Comparison of ENCODE assay signal across 23 cellular contexts in genomic region chr3:66149269-66149668, GRCh38.
"Had no signal": no experiment of that assay in that cellular context is flagged by ENCODE, and none has a peak within 500 bp of the region (broad histone marks: within the 10 kb centered on the region; RNA-seq: fewer than 3 reads in every experiment).

No MANE protein-coding gene starts in this region.

- H3K4me1 Mint-ChIP-seq: activated CD4-positive, alpha-beta T cell treated with anti-CD3 and anti-CD28 coated beads, Interleukin-2, amount 10 ng/mL, durations not matched to agents 7 days and 5 days; activated CD8-positive, alpha-beta memory T cell treated with anti-CD3 and anti-CD28 coated beads, Interleukin-2, amount 10 ng/mL, durations not matched to agents 7 days and 5 days; activated naive CD8-positive, alpha-beta T cell treated with anti-CD3 and anti-CD28 coated beads, Interleukin-2, amount 50 U/mL, for 24 hours; natural killer cell had no signal

- H3K4me3 Mint-ChIP-seq: activated CD4-positive, alpha-beta T cell treated with anti-CD3 and anti-CD28 coated beads, Interleukin-2, amount 10 ng/mL, durations not matched to agents 7 days and 5 days; activated CD8-positive, alpha-beta memory T cell treated with anti-CD3 and anti-CD28 coated beads, Interleukin-2, amount 10 ng/mL, durations not matched to agents 7 days and 5 days; activated CD8-positive, alpha-beta T cell treated with anti-CD3 and anti-CD28 coated beads for 36 hours; activated naive CD8-positive, alpha-beta T cell treated with anti-CD3 and anti-CD28 coated beads, Interleukin-2, amount 50 U/mL, for 24 hours; activated T-helper 1 cell treated with anti-CD3 and anti-CD28 coated beads, Interleukin-12 subunit alpha, Interleukin-12 subunit beta, Interleukin-2, Interleukin-4 antibody, amounts not matched to agents 30 ng/mL and 10 ng/mL and 1 ng/mL, durations not matched to agents 14 hours and 24 hours and 36 hours; brain; natural killer cell had no signal

- H3K9me3 Mint-ChIP-seq: activated CD4-positive, alpha-beta T cell treated with anti-CD3 and anti-CD28 coated beads, Interleukin-2, amount 10 ng/mL, durations not matched to agents 7 days and 5 days; activated CD8-positive, alpha-beta T cell treated with anti-CD3 and anti-CD28 coated beads for 36 hours; activated naive CD8-positive, alpha-beta T cell treated with anti-CD3 and anti-CD28 coated beads, Interleukin-2, amount 50 U/mL, for 24 hours; activated T-helper 1 cell treated with anti-CD3 and anti-CD28 coated beads, Interleukin-12 subunit alpha, Interleukin-12 subunit beta, Interleukin-2, Interleukin-4 antibody, amounts not matched to agents 30 ng/mL and 10 ng/mL and 1 ng/mL, durations not matched to agents 14 hours and 24 hours and 36 hours; brain; natural killer cell had no signal

- H3K27ac Mint-ChIP-seq: activated CD4-positive, alpha-beta T cell treated with anti-CD3 and anti-CD28 coated beads, Interleukin-2, amount 10 ng/mL, durations not matched to agents 7 days and 5 days; activated CD8-positive, alpha-beta memory T cell treated with anti-CD3 and anti-CD28 coated beads, Interleukin-2, amount 10 ng/mL, durations not matched to agents 7 days and 5 days; activated CD8-positive, alpha-beta T cell treated with anti-CD3 and anti-CD28 coated beads for 36 hours; activated naive CD8-positive, alpha-beta T cell treated with anti-CD3 and anti-CD28 coated beads, Interleukin-2, amount 50 U/mL, for 24 hours; activated T-helper 1 cell treated with anti-CD3 and anti-CD28 coated beads, Interleukin-12 subunit alpha, Interleukin-12 subunit beta, Interleukin-2, Interleukin-4 antibody, amounts not matched to agents 30 ng/mL and 10 ng/mL and 1 ng/mL, durations not matched to agents 14 hours and 24 hours and 36 hours; brain; natural killer cell had no signal

- H3K36me3 Mint-ChIP-seq: activated CD8-positive, alpha-beta memory T cell treated with anti-CD3 and anti-CD28 coated beads, Interleukin-2, amount 10 ng/mL, durations not matched to agents 7 days and 5 days; brain; natural killer cell had no signal

- DNase-seq: activated CD4-positive, alpha-beta T cell treated with anti-CD3 and anti-CD28 coated beads, Interleukin-2, amount 10 ng/mL, durations not matched to agents 7 days and 5 days; activated CD4-positive, CD25-positive, alpha-beta regulatory T cell treated with anti-CD3 and anti-CD28 coated beads, Interleukin-2, amount 50 U/mL, for 72 hours; activated CD8-positive, alpha-beta memory T cell treated with anti-CD3 and anti-CD28 coated beads, Interleukin-2, amount 10 ng/mL, durations not matched to agents 7 days and 5 days; activated CD8-positive, alpha-beta T cell treated with anti-CD3 and anti-CD28 coated beads for 36 hours; activated gamma-delta T cell; activated naive CD4-positive, alpha-beta T cell treated with anti-CD3 and anti-CD28 coated beads, Interleukin-2, amount 50 U/mL, for 16 hours; activated naive CD8-positive, alpha-beta T cell treated with anti-CD3 and anti-CD28 coated beads, Interleukin-2, amount 50 U/mL, for 24 hours; anterior cingulate cortex; dermis blood vessel endothelial cell; effector CD8-positive, alpha-beta T cell; heart left ventricle; islet precursor cell; left cardiac atrium; midbrain; natural killer cell; ovary; psoas muscle; right cardiac atrium; stimulated activated CD4-positive, alpha-beta T cell treated with anti-CD3 and anti-CD28 coated beads, Interleukin-4, amount 100 ng/mL, for 24 hours; stimulated activated naive CD4-positive, alpha-beta T cell treated with Interleukin-2 at 50 U/mL for 16 hours; thyroid gland had no signal
